ENCODE assay signal across 8 cellular contexts in genomic region chr2:47056875-47057731, GRCh38.
A peak's percentile ranks its signal among the peaks of the same experiment; 100 is the strongest.
DNase-seq lines count a peak whose midpoint lies in the region; ATAC-seq and TF ChIP-seq lines count a peak whose summit lies in the region.

No MANE protein-coding gene starts in this region.

- H3K27ac ChIP-seq in liver (ENCODE audit: low read depth in 1 of 2, low read length in 2 of 2): peak overlapping the region; percentile 38 to 70
- H3K27ac ChIP-seq in tibial artery: peak overlapping the region; percentile 81 to 91

- 72% methylated on average over 16 of the region's 16 CpGs for WGBS in liver

- H3K27me3 ChIP-seq in liver (ENCODE audit: control insufficient read depth in 4 of 4, insufficient read depth in 4 of 4, low read length in 3 of 4) (no peaks in the 10 kb centered on the region), tibial artery (no peaks in the 10 kb centered on the region)

- peak overlapping the region; percentile 81 for H3K27ac Mint-ChIP-seq in activated naive CD4-positive, alpha-beta T cell treated with anti-CD3 and anti-CD28 coated beads, Interleukin-2, amount 10 ng/mL, durations not matched to agents 7 days and 5 days
- H3K27ac Mint-ChIP-seq in activated CD8-positive, alpha-beta T cell treated with anti-CD3 and anti-CD28 coated beads, Interleukin-2, amount 10 ng/mL, durations not matched to agents 7 days and 5 days: peak overlapping the region; percentile 74

- peaks cover 0 to 10% (median 2%) of the 10 kb centered on the region in 4 donors for H3K4me1 ChIP-seq in liver (ENCODE audit: control insufficient read depth in 4 of 4, insufficient read depth in 4 of 4, low read length in 3 of 4)
- peaks cover 23 to 65% (median 54%) of the 10 kb centered on the region in 4 donors for H3K4me1 ChIP-seq in tibial artery

- intact Hi-C loops in tibial artery (cut with DNase I; ENCODE audit: low total_unique reads): loop anchor here (10.0 kb wide), 1 partner anchor 52 kb away; no protein-coding TSS in a partner anchor

- no peak for ATAC-seq in activated CD8-positive, alpha-beta T cell treated with anti-CD3 and anti-CD28 coated beads, Interleukin-2, amount 10 ng/mL, durations not matched to agents 7 days and 5 days

- H3K27me3 Mint-ChIP-seq in activated naive CD4-positive, alpha-beta T cell treated with anti-CD3 and anti-CD28 coated beads, Interleukin-2, amount 10 ng/mL, durations not matched to agents 7 days and 5 days: no peaks in the 10 kb centered on the region
- no peaks in the 10 kb centered on the region for H3K27me3 Mint-ChIP-seq in activated CD8-positive, alpha-beta T cell treated with anti-CD3 and anti-CD28 coated beads, Interleukin-2, amount 10 ng/mL, durations not matched to agents 7 days and 5 days (ENCODE audit: low read depth)

- peaks cover 41% of the 10 kb centered on the region for H3K36me3 Mint-ChIP-seq in activated naive CD4-positive, alpha-beta T cell treated with anti-CD3 and anti-CD28 coated beads, Interleukin-2, amount 10 ng/mL, durations not matched to agents 7 days and 5 days
- H3K36me3 Mint-ChIP-seq in activated CD8-positive, alpha-beta T cell treated with anti-CD3 and anti-CD28 coated beads, Interleukin-2, amount 10 ng/mL, durations not matched to agents 7 days and 5 days (ENCODE audit: low read depth): peaks cover 19% of the 10 kb centered on the region

- no peak for TF ChIP-seq RAD21 in liver (IDR thresholded peaks at IDR 0.05)

- H3K9me3 ChIP-seq in liver (ENCODE audit: control insufficient read depth in 4 of 4, low read length in 3 of 4) (no peaks in the 10 kb centered on the region), tibial artery (no peaks in the 10 kb centered on the region)

- no peak overlapping the region for H3K4me3 Mint-ChIP-seq in activated naive CD4-positive, alpha-beta T cell treated with anti-CD3 and anti-CD28 coated beads, Interleukin-2, amount 10 ng/mL, durations not matched to agents 7 days and 5 days
- no peak overlapping the region for H3K4me3 Mint-ChIP-seq in activated CD8-positive, alpha-beta T cell treated with anti-CD3 and anti-CD28 coated beads, Interleukin-2, amount 10 ng/mL, durations not matched to agents 7 days and 5 days

- H3K4me3 ChIP-seq in liver (ENCODE audit: low read depth in 1 of 3, low read length in 3 of 3): no peak overlapping the region
- H3K4me3 ChIP-seq in tibial artery: no peak overlapping the region

- H3K9me3 Mint-ChIP-seq in activated naive CD4-positive, alpha-beta T cell treated with anti-CD3 and anti-CD28 coated beads, Interleukin-2, amount 10 ng/mL, durations not matched to agents 7 days and 5 days: no peaks in the 10 kb centered on the region
- no peaks in the 10 kb centered on the region for H3K9me3 Mint-ChIP-seq in activated CD8-positive, alpha-beta T cell treated with anti-CD3 and anti-CD28 coated beads, Interleukin-2, amount 10 ng/mL, durations not matched to agents 7 days and 5 days (ENCODE audit: insufficient read depth)

- POLR2A ChIA-PET in activated CD8-positive, alpha-beta T cell treated with anti-CD3 and anti-CD28 coated beads, Interleukin-2, amount 10 ng/mL, durations not matched to agents 7 days and 5 days (lab: Charles Lee): no interaction called here

- H3K36me3 ChIP-seq in liver (ENCODE audit: control insufficient read depth in 4 of 4, insufficient read depth in 3 of 4, low read depth in 1 of 4, low read length in 3 of 4): peaks cover 0 to 7% (median 1%) of the 10 kb centered on the region in 4 donors
- peaks cover 4 to 48% (median 30%) of the 10 kb centered on the region in 3 donors for H3K36me3 ChIP-seq in tibial artery

- DNase-seq in activated naive CD4-positive, alpha-beta T cell treated with anti-CD3 and anti-CD28 coated beads, Interleukin-2, amount 10 ng/mL, durations not matched to agents 7 days and 5 days: no peak
- DNase-seq in activated naive CD4-positive, alpha-beta T cell (lab: John Stamatoyannopoulos, UW): no peak
- DNase-seq in activated CD8-positive, alpha-beta T cell treated with anti-CD3 and anti-CD28 coated beads, Interleukin-2, amount 10 ng/mL, durations not matched to agents 7 days and 5 days: no peak
- peak in 1 of 2 donors; percentile 77 for DNase-seq in tibial artery
- DNase-seq in NCI-H345 (lab: John Stamatoyannopoulos, UW): no peak
- no peak for DNase-seq in activated CD8-positive, alpha-beta memory T cell treated with anti-CD3 and anti-CD28 coated beads for 24 hours
- DNase-seq in NCI-H2196 treated with DMSO at 0.1 percent for 48 hours (lab: John Stamatoyannopoulos, UW; ENCODE audit: unreplicated experiment): no peak

- peaks cover 22% of the 10 kb centered on the region for H3K4me1 Mint-ChIP-seq in activated naive CD4-positive, alpha-beta T cell treated with anti-CD3 and anti-CD28 coated beads, Interleukin-2, amount 10 ng/mL, durations not matched to agents 7 days and 5 days
- peaks cover 27% of the 10 kb centered on the region for H3K4me1 Mint-ChIP-seq in activated CD8-positive, alpha-beta T cell treated with anti-CD3 and anti-CD28 coated beads, Interleukin-2, amount 10 ng/mL, durations not matched to agents 7 days and 5 days (ENCODE audit: low read depth)

- H3K9ac ChIP-seq in liver (ENCODE audit: low read depth in 1 of 2, low read length in 2 of 2): no peak overlapping the region

- CTCF ChIA-PET in activated naive CD4-positive, alpha-beta T cell treated with anti-CD3 and anti-CD28 coated beads, Interleukin-2, amount 10 ng/mL, durations not matched to agents 7 days and 5 days (lab: Charles Lee): interaction anchor here (1.2 kb wide), 1 partner anchor 16 kb away, joined by 3 read pairs; no protein-coding TSS in a partner anchor
- CTCF ChIA-PET in activated CD8-positive, alpha-beta T cell treated with anti-CD3 and anti-CD28 coated beads, Interleukin-2, amount 10 ng/mL, durations not matched to agents 7 days and 5 days (lab: Charles Lee): no interaction called here

- no peak for TF ChIP-seq CTCF in liver (IDR thresholded peaks at IDR 0.05; ENCODE audit: low read depth, low read length, missing input control)
- no peak for TF ChIP-seq CTCF in tibial artery (IDR thresholded peaks at IDR 0.05)

TF ChIP-seq in liver, 16 proteins besides CTCF, POLR2A, EP300 and RAD21:
- no peak for TF ChIP-seq TAF1 (conservative IDR thresholded peaks at IDR 0.05)
- TF ChIP-seq NR2F2 (IDR thresholded peaks at IDR 0.05): peak; percentile 48
- no peak for TF ChIP-seq EGR1 (IDR thresholded peaks at IDR 0.05; ENCODE audit: low read depth in 2 of 2)
